Comparison of ENCODE assay signal across 1 cellular context in genomic region chr3:191952186-191952585, GRCh38.
TF ChIP-seq lines count a peak whose summit lies in the region.

No MANE protein-coding gene starts in this region.

TF ChIP-seq in H1, 55 proteins besides CTCF, POLR2A, EP300 and RAD21 (continued from another document):
- no peak for TF ChIP-seq SRF (IDR thresholded peaks at IDR 0.05; ENCODE audit: low read depth, low read length)
- no peak for TF ChIP-seq TBP (IDR thresholded peaks at IDR 0.05; ENCODE audit: low read depth, low read length)
